ENCODE assay signal across 12 cellular contexts in genomic region chr9:115198018-115198417, GRCh38.
DNase-seq lines count a peak whose midpoint lies in the region; ATAC-seq and TF ChIP-seq lines count a peak whose summit lies in the region.
"Had no signal": no experiment of that assay in that cellular context is flagged by ENCODE, and none has a peak within 500 bp of the region (broad histone marks: within the 10 kb centered on the region; RNA-seq: fewer than 3 reads in every experiment).

No MANE protein-coding gene starts in this region.

- POLR2A ChIA-PET in MCF 10A (lab: Yijun Ruan, JAX): interaction anchor here (0.5 kb wide), 1 partner anchor 529 kb away, joined by 3 read pairs; no protein-coding TSS in a partner anchor
- POLR2A ChIA-PET in activated CD4-positive, alpha-beta T cell treated with anti-CD3 and anti-CD28 coated beads for 36 hours (lab: Charles Lee): no interaction called here

- H3K9me3 Mint-ChIP-seq in MCF 10A (ENCODE audit: unreplicated experiment): peaks cover 7% of the 10 kb centered on the region
- no peaks in the 10 kb centered on the region for H3K9me3 Mint-ChIP-seq in activated CD4-positive, alpha-beta T cell treated with anti-CD3 and anti-CD28 coated beads for 36 hours (ENCODE audit: low read depth)

- H3K27me3 Mint-ChIP-seq in MCF 10A (ENCODE audit: insufficient read depth, unreplicated experiment): no peaks in the 10 kb centered on the region
- H3K27me3 Mint-ChIP-seq in activated CD4-positive, alpha-beta T cell treated with anti-CD3 and anti-CD28 coated beads for 36 hours: peaks cover 37% of the 10 kb centered on the region

- CTCF ChIA-PET in MCF 10A (lab: Yijun Ruan, JAX): interaction anchor here (0.6 kb wide), 1 partner anchor 27 kb away, joined by 3 read pairs; no protein-coding TSS in a partner anchor
- CTCF ChIA-PET in activated CD4-positive, alpha-beta T cell treated with anti-CD3 and anti-CD28 coated beads for 36 hours (lab: Charles Lee): no interaction called here

- H3K27me3 ChIP-seq in breast epithelium: no peaks in the 10 kb centered on the region
- H3K27me3 ChIP-seq: tibial nerve had no signal

- H3K36me3 Mint-ChIP-seq in MCF 10A (ENCODE audit: insufficient read depth, unreplicated experiment): no peaks in the 10 kb centered on the region
- H3K36me3 Mint-ChIP-seq in activated CD4-positive, alpha-beta T cell treated with anti-CD3 and anti-CD28 coated beads for 36 hours (ENCODE audit: low read depth): no peaks in the 10 kb centered on the region
- H3K36me3 Mint-ChIP-seq: activated CD8-positive, alpha-beta memory T cell treated with anti-CD3 and anti-CD28 coated beads, Interleukin-2, amount 10 ng/mL, durations not matched to agents 7 days and 5 days; naive B cell had no signal

- no peaks in the 10 kb centered on the region for H3K4me1 ChIP-seq in breast epithelium

- no TSS peak for BruUV-seq in MCF 10A (replicated peaks; lab: Mats Ljungman, UMichigan)

- no peak for ATAC-seq in GM21786 (IDR thresholded peaks at IDR 0.05; ENCODE audit: unreplicated experiment)
- ATAC-seq in activated CD4-positive, alpha-beta T cell treated with anti-CD3 and anti-CD28 coated beads for 36 hours: no peak
- ATAC-seq: activated CD8-positive, alpha-beta memory T cell treated with anti-CD3 and anti-CD28 coated beads, Interleukin-2, amount 10 ng/mL, durations not matched to agents 7 days and 5 days had no signal

- no peak overlapping the region for H3K27ac ChIP-seq in breast epithelium
- H3K27ac ChIP-seq: tibial nerve had no signal

- H3K36me3 ChIP-seq in breast epithelium: no peaks in the 10 kb centered on the region
- H3K36me3 ChIP-seq: tibial nerve had no signal

- no peak for TF ChIP-seq POLR2A in breast epithelium (IDR thresholded peaks at IDR 0.05)

- DNase-seq in MCF 10A (ENCODE audit: unreplicated experiment) (peak; percentile 43), breast epithelium (ENCODE audit: low spot score in 2 of 2) (no peak), amniotic stem cell (lab: John Stamatoyannopoulos, UW) (peak; percentile 22), kidney tubule cell (ENCODE audit: low spot score) (peak; percentile 85), ureter (ENCODE audit: low spot score) (peak; percentile 51), putamen (ENCODE audit: low spot score) (no peak)
- no peak for DNase-seq in activated CD4-positive, alpha-beta T cell treated with anti-CD3 and anti-CD28 coated beads for 36 hours
- DNase-seq: activated CD8-positive, alpha-beta memory T cell treated with anti-CD3 and anti-CD28 coated beads, Interleukin-2, amount 10 ng/mL, durations not matched to agents 7 days and 5 days; naive B cell; NCI-H2029 treated with DMSO at 0.1 percent for 48 hours had no signal

- H3K27ac Mint-ChIP-seq in MCF 10A (ENCODE audit: low read depth, unreplicated experiment): no peak overlapping the region
- no peak overlapping the region for H3K27ac Mint-ChIP-seq in activated CD4-positive, alpha-beta T cell treated with anti-CD3 and anti-CD28 coated beads for 36 hours
- H3K27ac Mint-ChIP-seq: activated CD8-positive, alpha-beta memory T cell treated with anti-CD3 and anti-CD28 coated beads, Interleukin-2, amount 10 ng/mL, durations not matched to agents 7 days and 5 days; naive B cell had no signal

- intact Hi-C loops in MCF 10A (cut with micrococcal nuclease): no loop called here
- intact Hi-C loops in breast epithelium (cut with DNase I; ENCODE audit: low total_unique reads): no loop called here
- intact Hi-C loops in activated CD4-positive, alpha-beta T cell treated with anti-CD3 and anti-CD28 coated beads for 36 hours (cut with DNase I, micrococcal nuclease): no loop called here

- H3K4me3 Mint-ChIP-seq in MCF 10A (ENCODE audit: unreplicated experiment): no peak overlapping the region
- H3K4me3 Mint-ChIP-seq in activated CD4-positive, alpha-beta T cell treated with anti-CD3 and anti-CD28 coated beads for 36 hours: no peak overlapping the region
- H3K4me3 Mint-ChIP-seq: activated CD8-positive, alpha-beta memory T cell treated with anti-CD3 and anti-CD28 coated beads, Interleukin-2, amount 10 ng/mL, durations not matched to agents 7 days and 5 days; naive B cell had no signal

- H3K4me3 ChIP-seq in breast epithelium: no peak overlapping the region
- H3K4me3 ChIP-seq: tibial nerve had no signal

- H3K4me1 Mint-ChIP-seq in MCF 10A (ENCODE audit: insufficient read depth, unreplicated experiment): peaks cover 14% of the 10 kb centered on the region
- no peaks in the 10 kb centered on the region for H3K4me1 Mint-ChIP-seq in activated CD4-positive, alpha-beta T cell treated with anti-CD3 and anti-CD28 coated beads for 36 hours
- H3K4me1 Mint-ChIP-seq: activated CD8-positive, alpha-beta memory T cell treated with anti-CD3 and anti-CD28 coated beads, Interleukin-2, amount 10 ng/mL, durations not matched to agents 7 days and 5 days; naive B cell had no signal

- H3K9me3 ChIP-seq in breast epithelium: no peaks in the 10 kb centered on the region
- H3K9me3 ChIP-seq: tibial nerve had no signal

- no peak for TF ChIP-seq CTCF in MCF 10A (IDR thresholded peaks at IDR 0.05; ENCODE audit: unreplicated experiment)
- TF ChIP-seq CTCF in breast epithelium (IDR thresholded peaks at IDR 0.05): no peak

Comparison
In these comparisons a context has a peak if more than half of its experiments do, and no peak if none do; other contexts are left out.
1. DNase-seq: peak in MCF 10A (single experiment), amniotic stem cell (single experiment), kidney tubule cell (single experiment) and ureter (single experiment); none in breast epithelium (0 of 2), activated CD4-positive, alpha-beta T cell treated with anti-CD3 and anti-CD28 coated beads for 36 hours (single experiment) and putamen (single experiment).